In genomic region chr19:21128901-21129698, GRCh38 we compare ENCODE assay signal across 1 cellular context.
TF ChIP-seq lines count a peak whose summit lies in the region.

No MANE protein-coding gene starts in this region.

TF ChIP-seq in HepG2, 621 proteins besides CTCF, POLR2A, EP300 and RAD21:
- no peak for TF ChIP-seq SOX13 (IDR thresholded peaks at IDR 0.05)
- peak in 1 of 2 experiments; percentile 43; a peak in 2 of 4 replicates for TF ChIP-seq SOX13 (CRISPR knock-in tag; conservative IDR thresholded peaks at IDR 0.05 in 1 of 2, IDR thresholded peaks at IDR 0.05 in 1 of 2)
- 0 out of 2 replicates have a peak, but pooled peaks have one; percentile 15 for TF ChIP-seq PHF21A (CRISPR knock-in tag; IDR thresholded peaks at IDR 0.05)
- peak; percentile 32; the same call in 1 of the 2 replicates for TF ChIP-seq GATAD2A (CRISPR knock-in tag; IDR thresholded peaks at IDR 0.05)
- no peak for TF ChIP-seq DNMT1 (CRISPR knock-in tag; IDR thresholded peaks at IDR 0.05)
TF ChIP-seq in HepG2: peak in this region for 3.
